In genomic region chr5:39424751-39425524, GRCh38 we compare ENCODE assay signal across 8 cellular contexts. TPM values are rescaled to one million over a fixed set of nuclear protein-coding genes. Genes with fewer than 3 reads are reported as not detected.
DNase-seq lines count a peak whose midpoint lies in the region; ATAC-seq, FAIRE-seq and TF ChIP-seq lines count a peak whose summit lies in the region.

Gene DAB2 (minus strand): TSS chr5:39424980. CDS start chr5:39394320, 30,660 bp downstream.

- no peaks in the 10 kb centered on the region for H3K9me3 ChIP-seq in smooth muscle cell (replicated peaks; ENCODE audit: low read depth)

- FAIRE-seq in GM12891 (lab: Jason Lieb, UNC): no peak

- peaks cover 37% of the 10 kb centered on the region for H3K79me2 ChIP-seq in smooth muscle cell (ENCODE audit: low read depth)

- H3K4me2 ChIP-seq in smooth muscle cell: peak within 1 kb of the TSS; percentile 84

- WGBS in smooth muscle cell (ENCODE audit: low lambda C conversion rate): 1% methylated on average over 51 of the region's 51 CpGs

- H4K20me1 ChIP-seq in smooth muscle cell (ENCODE audit: low read depth): peaks cover 34% of the 10 kb centered on the region

- H3K36me3 ChIP-seq in smooth muscle cell (ENCODE audit: low read depth): no peaks in the 10 kb centered on the region

- ATAC-seq in GM18868 (IDR thresholded peaks at IDR 0.05; ENCODE audit: unreplicated experiment): no peak

- H3K9ac ChIP-seq in smooth muscle cell (ENCODE audit: low read depth): peak within 1 kb of the TSS; percentile 82

- peak within 1 kb of the TSS; percentile 80 for H2AFZ ChIP-seq in smooth muscle cell (ENCODE audit: low read depth)

- peaks cover 41% of the 10 kb centered on the region for H3K4me1 ChIP-seq in smooth muscle cell (ENCODE audit: low read depth)

- H3K4me3 ChIP-seq in choroid plexus epithelial cell (ENCODE audit: low read depth, low read length): peak within 1 kb of the TSS; percentile 84
- peak within 1 kb of the TSS; percentile 75 for H3K4me3 ChIP-seq in smooth muscle cell

- peak; percentile 12 for DNase-seq in GM12891 (ENCODE audit: insufficient read length, low spot score)
- DNase-seq in activated CD4-positive, alpha-beta T cell treated with anti-CD3 and anti-CD28 coated beads for 24 hours (ENCODE audit: low read depth in 2 of 2): peak; percentile 5 to 31
- DNase-seq in choroid plexus epithelial cell (ENCODE audit: low read depth): peak; percentile 97
- DNase-seq in iris pigment epithelial cell (ENCODE audit: low read depth): peak; percentile 96
- peak; percentile 74 for DNase-seq in smooth muscle cell (lab: John Stamatoyannopoulos, UW; ENCODE audit: unreplicated experiment)
- DNase-seq in middle frontal gyrus (ENCODE audit: extremely low spot score, low spot score): no peak

- TF ChIP-seq CTCF in LNCAP (IDR thresholded peaks at IDR 0.05) (peak; percentile 45), choroid plexus epithelial cell (conservative IDR thresholded peaks at IDR 0.05; ENCODE audit: low read depth, low read length) (peak; percentile 77), smooth muscle cell (IDR thresholded peaks at IDR 0.05; ENCODE audit: borderline replicate concordance, insufficient read depth, poor library complexity, severe bottlenecking) (peak; percentile 51)

- no peaks in the 10 kb centered on the region for H3K27me3 ChIP-seq in smooth muscle cell (ENCODE audit: low read depth)

- TF ChIP-seq POLR2A in GM12891 (IDR thresholded peaks at IDR 0.05; ENCODE audit: low read depth, low read length): no peak

- peaks cover 30% of the 10 kb centered on the region for H3F3A ChIP-seq in smooth muscle cell (ENCODE audit: low read depth)

- H3K27ac ChIP-seq in smooth muscle cell (ENCODE audit: low read depth): peak within 1 kb of the TSS; percentile 87

TF ChIP-seq in GM12891, 5 proteins besides CTCF, POLR2A, EP300 and RAD21:
- TF ChIP-seq SPI1 (IDR thresholded peaks at IDR 0.05; ENCODE audit: low read depth, low read length) (no peak), PAX5 (IDR thresholded peaks at IDR 0.05; ENCODE audit: insufficient read depth, low read length, severe bottlenecking) (no peak), POU2F2 (IDR thresholded peaks at IDR 0.05; ENCODE audit: low read depth, low read length) (no peak), POLR2AphosphoS5 (IDR thresholded peaks at IDR 0.05; ENCODE audit: low read depth, low read length) (no peak), TAF1 (IDR thresholded peaks at IDR 0.05; ENCODE audit: low read depth, low read length) (no peak)

RNA-seq across cellular contexts. Expression of gene DAB2, which starts in this region (rescaled TPM):
- not detected for polyA plus RNA-seq in GM12891 (2012; ENCODE audit: low read depth, missing spikeins)
- total RNA-seq in smooth muscle cell: 95.0 and 105 TPM in 2 replicates
- polyA plus RNA-seq in smooth muscle cell: 81.4 and 87.2 TPM in 2 replicates
